In genomic region chr12:9002335-9002734, GRCh38 we compare ENCODE assay signal across 34 cellular contexts.
"Had no signal": no experiment of that assay in that cellular context is flagged by ENCODE, and none has a peak within 500 bp of the region (broad histone marks: within the 10 kb centered on the region; RNA-seq: fewer than 3 reads in every experiment).

No MANE protein-coding gene starts in this region.

- DNase-seq: activated B cell treated with CpG ODN at 0.5 μM for 24 hours; activated CD4-positive, alpha-beta memory T cell treated with anti-CD3 and anti-CD28 coated beads, Interleukin-2, amount 10 ng/mL, durations not matched to agents 7 days and 5 days; activated CD4-positive, alpha-beta T cell treated with anti-CD3 and anti-CD28 coated beads for 48 hours; activated CD4-positive, CD25-positive, alpha-beta regulatory T cell treated with anti-CD3 and anti-CD28 coated beads, Interleukin-2, amount 50 U/mL, for 72 hours; activated gamma-delta T cell; activated naive CD4-positive, alpha-beta T cell treated with Interleukin-2 at 50 U/mL for 16 hours; adrenal gland; body of pancreas; cerebellar nuclear complex; Kasumi-1; KG1; MG63; NCI-H1048; NCI-H1105 treated with DMSO at 0.1 percent for 48 hours; NCI-H1436; NCI-H1694; NCI-H1930; NCI-H2081 treated with DMSO at 0.1 percent for 48 hours; NCI-H226; NCI-H446 treated with DMSO at 0.1 percent for 48 hours; NCI-H524 treated with DMSO at 0.1 percent for 48 hours; NK-92 treated with Interleukin-12 subunit alpha and Interleukin-12 subunit beta, amount 100 ng/mL, for 24 hours; PC-3; Peyer's patch; RPMI8226; SHP77 treated with DMSO at 0.1 percent for 48 hours; T-helper 1 cell; T-helper 2 cell; T-helper 9 cell had no signal

- H3K27me3 Mint-ChIP-seq: activated B cell treated with CpG ODN at 0.5 μM for 24 hours; activated CD4-positive, alpha-beta memory T cell treated with anti-CD3 and anti-CD28 coated beads, Interleukin-2, amount 10 ng/mL, durations not matched to agents 7 days and 5 days had no signal

- H3K27ac Mint-ChIP-seq: activated B cell treated with CpG ODN at 0.5 μM for 24 hours; activated CD4-positive, alpha-beta memory T cell treated with anti-CD3 and anti-CD28 coated beads, Interleukin-2, amount 10 ng/mL, durations not matched to agents 7 days and 5 days; activated naive CD4-positive, alpha-beta T cell treated with anti-CD3 and anti-CD28 coated beads, Interleukin-2, amount 50 U/mL, for 72 hours; activated T-helper 2 cell treated with anti-CD3 and anti-CD28 coated beads, Interferon-gamma antibody, Interleukin-2, Interleukin-4, amounts not matched to agents 10 μg/mL and 5 μg/mL and 100 μg/mL, durations not matched to agents 14 hours and 24 hours and 36 hours had no signal

- H3K27me3 ChIP-seq: adrenal gland, body of pancreas, breast epithelium, MG63, Peyer's patch had no signal

- H3K9me3 Mint-ChIP-seq: activated B cell treated with CpG ODN at 0.5 μM for 24 hours; activated CD4-positive, alpha-beta memory T cell treated with anti-CD3 and anti-CD28 coated beads, Interleukin-2, amount 10 ng/mL, durations not matched to agents 7 days and 5 days; activated naive CD4-positive, alpha-beta T cell treated with anti-CD3 and anti-CD28 coated beads, Interleukin-2, amount 50 U/mL, for 72 hours; activated T-helper 2 cell treated with anti-CD3 and anti-CD28 coated beads, Interferon-gamma antibody, Interleukin-2, Interleukin-4, amounts not matched to agents 10 μg/mL and 5 μg/mL and 100 μg/mL, durations not matched to agents 14 hours and 24 hours and 36 hours had no signal

- H3K36me3 ChIP-seq: adrenal gland, breast epithelium, MG63, Peyer's patch had no signal

- ATAC-seq: activated naive CD4-positive, alpha-beta T cell treated with anti-CD3 and anti-CD28 coated beads, Interleukin-2, amount 50 U/mL, for 72 hours; body of pancreas; PC-3; SK-N-SH treated with all-trans-retinoic acid at 6 μM for 48 hours had no signal

- H3K4me1 ChIP-seq: body of pancreas, breast epithelium, Peyer's patch had no signal

- H3K9me3 ChIP-seq: adrenal gland, body of pancreas, breast epithelium, MG63, Peyer's patch had no signal

- H3K4me3 ChIP-seq: adrenal gland, body of pancreas, breast epithelium, MG63, Peyer's patch had no signal

- H3K4me1 Mint-ChIP-seq: activated B cell treated with CpG ODN at 0.5 μM for 24 hours had no signal

- H3K4me3 Mint-ChIP-seq: activated B cell treated with CpG ODN at 0.5 μM for 24 hours; activated CD4-positive, alpha-beta memory T cell treated with anti-CD3 and anti-CD28 coated beads, Interleukin-2, amount 10 ng/mL, durations not matched to agents 7 days and 5 days had no signal

- H3K27ac ChIP-seq: adrenal gland, body of pancreas, breast epithelium, Peyer's patch, VCaP had no signal
